In genomic region chr2:32457814-32458213, GRCh38 we compare ENCODE assay signal across 17 cellular contexts.
DNase-seq lines count a peak whose midpoint lies in the region; ATAC-seq, FAIRE-seq and TF ChIP-seq lines count a peak whose summit lies in the region.
"Had no signal": no experiment of that assay in that cellular context is flagged by ENCODE, and none has a peak within 500 bp of the region (broad histone marks: within the 10 kb centered on the region; RNA-seq: fewer than 3 reads in every experiment).

No MANE protein-coding gene starts in this region.

- H3K4me1 ChIP-seq in endodermal cell (ENCODE audit: control insufficient read depth, insufficient read depth, low read length): peaks cover 3% of the 10 kb centered on the region

- peaks cover 40% of the 10 kb centered on the region for H3K36me3 ChIP-seq in endodermal cell (ENCODE audit: control insufficient read depth, insufficient read depth, low read length)

- H3K4me1 Mint-ChIP-seq in activated CD8-positive, alpha-beta memory T cell treated with anti-CD3 and anti-CD28 coated beads, Interleukin-2, amount 10 ng/mL, durations not matched to agents 7 days and 5 days: peaks cover 10% of the 10 kb centered on the region
- H3K4me1 Mint-ChIP-seq in T-helper 17 cell: peaks cover 22% of the 10 kb centered on the region
- H3K4me1 Mint-ChIP-seq in endodermal cell: peaks cover 11% of the 10 kb centered on the region

- intact Hi-C loops in sciatic nerve (cut with DNase I): no loop called here

- CTCF ChIA-PET in activated CD8-positive, alpha-beta memory T cell treated with anti-CD3 and anti-CD28 coated beads, Interleukin-2, amount 10 ng/mL, durations not matched to agents 7 days and 5 days (lab: Charles Lee): no interaction called here

- WGBS in endodermal cell (ENCODE audit: insufficient coverage in 1 of 2, insufficient read length in 1 of 2), 2 experiments: 89% methylated on average over 1 of the region's 1 CpG; no CpG with 5 or more reads in 1 of the 2 experiments

- H3K36me3 Mint-ChIP-seq in activated CD8-positive, alpha-beta memory T cell treated with anti-CD3 and anti-CD28 coated beads, Interleukin-2, amount 10 ng/mL, durations not matched to agents 7 days and 5 days: peaks cover 41% of the 10 kb centered on the region
- peaks cover 9% of the 10 kb centered on the region for H3K36me3 Mint-ChIP-seq in T-helper 17 cell (ENCODE audit: low read depth)
- H3K36me3 Mint-ChIP-seq in endodermal cell (ENCODE audit: low read depth): peaks cover 31% of the 10 kb centered on the region

- no peaks in the 10 kb centered on the region for H3K27me3 ChIP-seq in endodermal cell (ENCODE audit: control insufficient read depth, insufficient read depth, low read length, poor library complexity, severe bottlenecking)
- H3K27me3 ChIP-seq: BLaER1 treated with 17β-estradiol and CSF1 and Interleukin-3, amounts not matched to agents 10 nM and 100 nM had no signal

- H3K4me3 ChIP-seq in endodermal cell (ENCODE audit: low read length): peak overlapping the region; percentile 32
- H3K4me3 ChIP-seq: BLaER1 treated with 17β-estradiol and CSF1 and Interleukin-3, amounts not matched to agents 10 nM and 100 nM; GM12878; HAP-1 had no signal

- H3K9me3 Mint-ChIP-seq in activated CD8-positive, alpha-beta memory T cell treated with anti-CD3 and anti-CD28 coated beads, Interleukin-2, amount 10 ng/mL, durations not matched to agents 7 days and 5 days (ENCODE audit: low read depth): peaks cover 3% of the 10 kb centered on the region
- H3K9me3 Mint-ChIP-seq in endodermal cell: no peaks in the 10 kb centered on the region
- H3K9me3 Mint-ChIP-seq: CD8-positive, alpha-beta T cell had no signal

- no peak for DNase-seq in activated CD8-positive, alpha-beta memory T cell treated with anti-CD3 and anti-CD28 coated beads, Interleukin-2, amount 10 ng/mL, durations not matched to agents 7 days and 5 days
- no peak for DNase-seq in activated CD8-positive, alpha-beta memory T cell treated with anti-CD3 and anti-CD28 coated beads for 24 hours
- DNase-seq in T-helper 17 cell: no peak
- DNase-seq in endodermal cell: no peak
- no peak for DNase-seq in NK-92 treated with Interleukin-12 subunit alpha and Interleukin-12 subunit beta, amount 100 ng/mL, for 24 hours (lab: John Stamatoyannopoulos, UW)
- no peak for DNase-seq in NCI-H1694 (lab: John Stamatoyannopoulos, UW)
- no peak for DNase-seq in sciatic nerve (ENCODE audit: low spot score)
- DNase-seq: 8988T; Calu3; CD8-positive, alpha-beta T cell; DMS79 treated with DMSO at 0.1 percent for 48 hours had no signal

- no peak overlapping the region for H3K9ac ChIP-seq in endodermal cell (ENCODE audit: extremely low read depth, low read length, poor library complexity, severe bottlenecking)
- H3K9ac ChIP-seq: BLaER1 treated with 17β-estradiol and CSF1 and Interleukin-3, amounts not matched to agents 10 nM and 100 nM had no signal

- H3K4me3 Mint-ChIP-seq in activated CD8-positive, alpha-beta memory T cell treated with anti-CD3 and anti-CD28 coated beads, Interleukin-2, amount 10 ng/mL, durations not matched to agents 7 days and 5 days: no peak overlapping the region
- no peak overlapping the region for H3K4me3 Mint-ChIP-seq in T-helper 17 cell
- H3K4me3 Mint-ChIP-seq in endodermal cell: no peak overlapping the region
- H3K4me3 Mint-ChIP-seq: B cell; CD8-positive, alpha-beta T cell had no signal

- no peaks in the 10 kb centered on the region for H3K9me3 ChIP-seq in T-helper 17 cell (ENCODE audit: control insufficient read depth, low read length, poor library complexity, severe bottlenecking)
- no peaks in the 10 kb centered on the region for H3K9me3 ChIP-seq in endodermal cell (ENCODE audit: control insufficient read depth, low read length)
- H3K9me3 ChIP-seq: BLaER1 treated with 17β-estradiol and CSF1 and Interleukin-3, amounts not matched to agents 10 nM and 100 nM; HAP-1 had no signal

- ATAC-seq in activated CD8-positive, alpha-beta memory T cell treated with anti-CD3 and anti-CD28 coated beads, Interleukin-2, amount 10 ng/mL, durations not matched to agents 7 days and 5 days: no peak
- ATAC-seq in T-helper 17 cell (no peak), sciatic nerve (no peak)
- ATAC-seq: CD8-positive, alpha-beta T cell; GM12878 had no signal

- H3K27ac Mint-ChIP-seq in activated CD8-positive, alpha-beta memory T cell treated with anti-CD3 and anti-CD28 coated beads, Interleukin-2, amount 10 ng/mL, durations not matched to agents 7 days and 5 days: peak overlapping the region; percentile 47
- peak overlapping the region; percentile 75 for H3K27ac Mint-ChIP-seq in T-helper 17 cell
- no peak overlapping the region for H3K27ac Mint-ChIP-seq in endodermal cell
- H3K27ac Mint-ChIP-seq: B cell; CD8-positive, alpha-beta T cell had no signal

- no peak overlapping the region for H3K27ac ChIP-seq in endodermal cell (ENCODE audit: low read depth, low read length)
- H3K27ac ChIP-seq: BLaER1 treated with 17β-estradiol and CSF1 and Interleukin-3, amounts not matched to agents 10 nM and 100 nM had no signal

- no peaks in the 10 kb centered on the region for H3K27me3 Mint-ChIP-seq in activated CD8-positive, alpha-beta memory T cell treated with anti-CD3 and anti-CD28 coated beads, Interleukin-2, amount 10 ng/mL, durations not matched to agents 7 days and 5 days
- no peaks in the 10 kb centered on the region for H3K27me3 Mint-ChIP-seq in T-helper 17 cell
- H3K27me3 Mint-ChIP-seq in endodermal cell (ENCODE audit: insufficient read depth): no peaks in the 10 kb centered on the region
- H3K27me3 Mint-ChIP-seq: B cell had no signal

- no peak for TF ChIP-seq CTCF in endodermal cell (conservative IDR thresholded peaks at IDR 0.05)

- FAIRE-seq in G401.6 (lab: Jason Lieb, UNC): peak; percentile 67
- FAIRE-seq: GM12878, GM19239 had no signal
